In the genomic region with DNA sequence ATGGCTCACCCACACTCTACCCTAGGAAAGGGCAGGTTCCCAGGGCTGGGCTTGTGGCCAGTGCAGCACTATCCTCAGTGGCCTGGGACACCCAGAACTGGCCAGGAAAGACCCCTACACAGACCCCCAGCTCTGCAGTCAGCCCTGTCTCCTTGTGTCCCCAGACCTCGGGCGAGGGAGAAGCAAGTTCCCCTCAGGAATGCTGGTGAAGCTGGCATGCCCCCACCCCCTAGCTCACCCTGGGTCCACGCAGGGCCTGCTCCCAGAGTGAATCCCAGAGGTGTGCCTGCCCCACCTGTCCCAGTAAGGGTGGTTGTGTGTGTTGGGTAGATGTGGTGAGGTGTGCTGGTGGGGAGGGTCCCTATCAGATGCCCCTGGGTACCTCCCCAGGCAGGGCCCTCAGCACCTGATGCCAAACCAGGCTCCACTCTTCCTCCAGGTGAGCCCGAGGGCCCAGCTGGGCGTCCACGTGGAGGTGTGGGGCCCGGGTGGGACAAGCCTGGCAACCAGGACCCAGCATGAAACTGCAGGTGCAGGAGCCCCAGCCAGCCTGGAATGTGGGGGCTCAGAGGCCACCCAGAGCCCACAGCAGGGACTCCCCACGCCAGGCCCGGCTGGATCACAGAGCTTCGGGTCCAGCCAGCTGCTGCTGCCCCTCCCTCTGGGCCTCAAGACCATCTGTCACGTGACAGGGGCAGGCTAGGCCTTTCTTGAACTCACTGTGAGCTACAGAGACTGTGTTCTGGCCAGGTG, we compare ENCODE assay signal across 15 cellular contexts.
"Had no signal": no experiment of that assay in that cellular context is flagged by ENCODE, and none has a peak within 500 bp of the region (broad histone marks: within the 10 kb centered on the region; RNA-seq: fewer than 3 reads in every experiment).

No MANE protein-coding gene starts in this region.

- H3K4me3 Mint-ChIP-seq: activated CD4-positive, alpha-beta memory T cell treated with anti-CD3 and anti-CD28 coated beads, Interleukin-2, amount 10 ng/mL, durations not matched to agents 7 days and 5 days; activated CD4-positive, alpha-beta T cell treated with anti-CD3 and anti-CD28 coated beads for 36 hours; activated naive CD8-positive, alpha-beta T cell treated with anti-CD3 and anti-CD28 coated beads, Interleukin-2, amount 50 U/mL, for 24 hours had no signal

- H3K27ac ChIP-seq: esophagus squamous epithelium, stomach, thoracic aorta, uterus had no signal

- H3K4me1 Mint-ChIP-seq: activated CD4-positive, alpha-beta memory T cell treated with anti-CD3 and anti-CD28 coated beads, Interleukin-2, amount 10 ng/mL, durations not matched to agents 7 days and 5 days; activated CD4-positive, alpha-beta T cell treated with anti-CD3 and anti-CD28 coated beads for 36 hours; activated naive CD8-positive, alpha-beta T cell treated with anti-CD3 and anti-CD28 coated beads, Interleukin-2, amount 50 U/mL, for 24 hours had no signal

- H3K36me3 ChIP-seq: esophagus squamous epithelium, stomach, thoracic aorta, uterus had no signal

- H3K27me3 ChIP-seq: esophagus squamous epithelium, stomach, uterus had no signal

- FAIRE-seq: astrocyte, colon had no signal

- H3K9me3 Mint-ChIP-seq: activated CD4-positive, alpha-beta memory T cell treated with anti-CD3 and anti-CD28 coated beads, Interleukin-2, amount 10 ng/mL, durations not matched to agents 7 days and 5 days; activated naive CD8-positive, alpha-beta T cell treated with anti-CD3 and anti-CD28 coated beads, Interleukin-2, amount 50 U/mL, for 24 hours had no signal

- H3K4me3 ChIP-seq: esophagus squamous epithelium, stomach, thoracic aorta, uterus had no signal

- H3K27ac Mint-ChIP-seq: activated CD4-positive, alpha-beta memory T cell treated with anti-CD3 and anti-CD28 coated beads, Interleukin-2, amount 10 ng/mL, durations not matched to agents 7 days and 5 days; activated CD4-positive, alpha-beta T cell treated with anti-CD3 and anti-CD28 coated beads for 36 hours; activated naive CD8-positive, alpha-beta T cell treated with anti-CD3 and anti-CD28 coated beads, Interleukin-2, amount 50 U/mL, for 24 hours had no signal

- DNase-seq: activated CD4-positive, alpha-beta memory T cell treated with anti-CD3 and anti-CD28 coated beads, Interleukin-2, amount 10 ng/mL, durations not matched to agents 7 days and 5 days; activated CD4-positive, alpha-beta T cell treated with anti-CD3 and anti-CD28 coated beads for 36 hours; activated naive CD8-positive, alpha-beta T cell treated with anti-CD3 and anti-CD28 coated beads, Interleukin-2, amount 50 U/mL, for 24 hours; activated T-cell treated with anti-CD3 and anti-CD28 coated beads, Interleukin-2, amount 50 U/mL, for 48 hours; esophagus squamous epithelium; foreskin fibroblast; stimulated activated CD4-positive, alpha-beta T cell treated with anti-CD3 and anti-CD28 coated beads, Interleukin-15, amount 100 ng/mL, for 24 hours; stimulated activated CD4-positive, alpha-beta T cell treated with anti-CD3 and anti-CD28 coated beads, Interleukin-4, amount 100 ng/mL, for 4 hours; stomach; T-helper 9 cell; uterus had no signal

- H3K27me3 Mint-ChIP-seq: activated CD4-positive, alpha-beta memory T cell treated with anti-CD3 and anti-CD28 coated beads, Interleukin-2, amount 10 ng/mL, durations not matched to agents 7 days and 5 days; activated CD4-positive, alpha-beta T cell treated with anti-CD3 and anti-CD28 coated beads for 36 hours; activated naive CD8-positive, alpha-beta T cell treated with anti-CD3 and anti-CD28 coated beads, Interleukin-2, amount 50 U/mL, for 24 hours had no signal

- H3K4me1 ChIP-seq: esophagus squamous epithelium, uterus had no signal

- H3K9me3 ChIP-seq: esophagus squamous epithelium, stomach, thoracic aorta, uterus had no signal

- ATAC-seq: activated CD4-positive, alpha-beta T cell treated with anti-CD3 and anti-CD28 coated beads for 36 hours; activated naive CD8-positive, alpha-beta T cell treated with anti-CD3 and anti-CD28 coated beads, Interleukin-2, amount 50 U/mL, for 24 hours; left lobe of liver had no signal
